13 cellular contexts compared by ENCODE assay signal in the genomic region with DNA sequence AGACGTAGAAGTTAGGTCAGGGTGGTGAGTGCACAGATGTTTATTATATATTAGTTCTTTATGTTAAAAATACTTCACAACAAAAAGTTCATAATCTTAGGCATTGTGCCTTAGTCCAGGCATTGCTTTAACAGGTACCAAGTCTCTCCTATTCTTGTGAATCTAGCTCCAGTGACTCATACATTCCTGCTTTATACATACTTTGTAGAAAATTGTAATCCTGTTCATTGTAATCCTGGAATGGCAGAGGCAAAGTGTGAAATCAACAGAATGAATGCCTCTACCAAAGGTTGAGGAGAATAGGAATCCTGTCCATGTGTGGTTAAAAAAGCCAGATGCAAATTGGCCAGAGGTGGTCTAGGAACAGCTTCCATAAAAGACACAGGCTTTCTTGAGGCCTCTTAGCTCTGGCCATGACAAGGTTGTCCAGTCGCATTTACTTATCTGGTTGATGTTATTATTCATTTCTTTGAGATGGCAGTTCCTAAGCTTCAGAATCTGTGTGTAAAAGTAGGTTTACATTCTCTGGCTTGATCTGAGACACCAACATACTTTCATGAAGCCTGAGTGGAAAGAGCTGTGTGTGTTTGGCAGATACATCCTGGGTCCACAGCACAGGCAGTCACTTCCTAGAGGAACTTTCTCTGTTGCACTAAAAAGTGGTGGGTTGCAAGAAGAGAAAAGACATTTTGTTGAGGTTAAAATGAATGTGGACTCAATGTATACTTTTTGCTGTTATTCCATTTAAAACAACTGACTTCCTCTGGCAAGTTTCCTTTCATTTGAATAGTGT.
DNase-seq lines count a peak whose midpoint lies in the region.
"Had no signal": no experiment of that assay in that cellular context is flagged by ENCODE, and none has a peak within 500 bp of the region (broad histone marks: within the 10 kb centered on the region; RNA-seq: fewer than 3 reads in every experiment).

No MANE protein-coding gene starts in this region.

- DNase-seq in AG20443 (ENCODE audit: low spot score) (peak; percentile 15), HT1080 (ENCODE audit: low read depth) (peak; percentile 8), astrocyte of the hippocampus (ENCODE audit: low read depth, low spot score) (peak; percentile 44), iris pigment epithelial cell (ENCODE audit: low read depth) (peak; percentile 54), NCI-H187 treated with DMSO at 0.1 percent for 48 hours (lab: John Stamatoyannopoulos, UW) (no peak), NCI-H69 (lab: John Stamatoyannopoulos, UW) (no peak)
- no peak for DNase-seq in stimulated activated CD4-positive, alpha-beta T cell treated with anti-CD3 and anti-CD28 coated beads, Interleukin-2, amount 100 ng/mL, for 48 hours
- no peak for DNase-seq in activated effector memory CD4-positive, alpha-beta T cell treated with anti-CD3 and anti-CD28 coated beads, Interleukin-2, amount 50 U/mL, for 16 hours
- DNase-seq: activated CD4-positive, alpha-beta T cell treated with anti-CD3 and anti-CD28 coated beads, Interleukin-2, amount 50 U/mL, for 48 hours; activated naive CD4-positive, alpha-beta T cell treated with anti-CD3 and anti-CD28 coated beads, Interleukin-2, amount 10 ng/mL, durations not matched to agents 7 days and 5 days; NCI-H1048; NCI-H526 treated with DMSO at 0.1 percent for 48 hours; stimulated activated CD4-positive, alpha-beta T cell treated with anti-CD3 and anti-CD28 coated beads, Interleukin-4, amount 100 ng/mL, for 1 hour had no signal

Comparison
In these comparisons a context has a peak if more than half of its experiments do, and no peak if none do; other contexts are left out.
1. DNase-seq: peak in AG20443 (single experiment), HT1080 (single experiment), astrocyte of the hippocampus (single experiment) and iris pigment epithelial cell (single experiment); none in stimulated activated CD4-positive, alpha-beta T cell treated with anti-CD3 and anti-CD28 coated beads, Interleukin-2, amount 100 ng/mL, for 48 hours (0 of 2), activated effector memory CD4-positive, alpha-beta T cell treated with anti-CD3 and anti-CD28 coated beads, Interleukin-2, amount 50 U/mL, for 16 hours (single experiment), NCI-H187 treated with DMSO at 0.1 percent for 48 hours (single experiment) and NCI-H69 (single experiment).